ENCODE assay signal across 25 cellular contexts in genomic region chr13:110356362-110356761, GRCh38. TPM values are rescaled to one million over a fixed set of nuclear protein-coding genes. Genes with fewer than 3 reads are reported as not detected.
A peak's percentile ranks its signal among the peaks of the same experiment; 100 is the strongest.
DNase-seq lines count a peak whose midpoint lies in the region; TF ChIP-seq lines count a peak whose summit lies in the region.
"Had no signal": no experiment of that assay in that cellular context is flagged by ENCODE, and none has a peak within 500 bp of the region (broad histone marks: within the 10 kb centered on the region; RNA-seq: fewer than 3 reads in every experiment).

No MANE protein-coding gene starts in this region.

- WGBS in esophagus muscularis mucosa: 65% methylated on average over 9 of the region's 12 CpGs
- WGBS in sigmoid colon, 2 donors: 71 to 82% methylated on average over 12 of the region's 12 CpGs

- no peak for TF ChIP-seq CTCF in esophagus muscularis mucosa (IDR thresholded peaks at IDR 0.05)
- TF ChIP-seq CTCF in sigmoid colon (IDR thresholded peaks at IDR 0.05): no peak

- no peaks in the 10 kb centered on the region for H3K4me1 Mint-ChIP-seq in CD4-positive, alpha-beta memory T cell
- H3K4me1 Mint-ChIP-seq: activated B cell treated with CpG ODN at 0.5 μM for 24 hours had no signal

- peaks cover 43 to 82% (median 77%) of the 10 kb centered on the region in 4 donors for H3K4me1 ChIP-seq in esophagus muscularis mucosa
- peaks cover 0 to 77% (median 71%) of the 10 kb centered on the region in 4 donors for H3K4me1 ChIP-seq in sigmoid colon
- H3K4me1 ChIP-seq in CD4-positive, alpha-beta memory T cell (ENCODE audit: insufficient read depth, low read length): no peaks in the 10 kb centered on the region
- H3K4me1 ChIP-seq: parathyroid adenoma had no signal

- H3K9me3 Mint-ChIP-seq in CD4-positive, alpha-beta memory T cell: no peaks in the 10 kb centered on the region
- H3K9me3 Mint-ChIP-seq: activated B cell treated with CpG ODN at 0.5 μM for 24 hours; activated T-cell treated with anti-CD3 and anti-CD28 coated beads, Interleukin-2, amount 50 U/mL, for 72 hours; HFFc6; neural crest cell; stimulated activated naive CD8-positive, alpha-beta T cell treated with anti-CD3 and anti-CD28 coated beads, Interleukin-15, amount 100 ng/mL, for 72 hours had no signal

- no peaks in the 10 kb centered on the region for H3K9me3 ChIP-seq in esophagus muscularis mucosa
- H3K9me3 ChIP-seq in sigmoid colon: no peaks in the 10 kb centered on the region
- no peaks in the 10 kb centered on the region for H3K9me3 ChIP-seq in CD4-positive, alpha-beta memory T cell (ENCODE audit: control insufficient read depth in 1 of 2, low read length in 2 of 2)
- H3K9me3 ChIP-seq: Peyer's patch, upper lobe of left lung had no signal

- POLR2A ChIA-PET in CD4-positive, alpha-beta memory T cell (lab: Charles Lee; ENCODE audit: partially characterized antibody): no interaction called here

- TF ChIP-seq EP300 in esophagus muscularis mucosa (IDR thresholded peaks at IDR 0.05) (no peak), sigmoid colon (IDR thresholded peaks at IDR 0.05) (no peak)

- H3K36me3 ChIP-seq in esophagus muscularis mucosa (peaks cover 0 to 17% (median 12%) of the 10 kb centered on the region in 4 donors), sigmoid colon (peaks cover 0 to 16% (median 6%) of the 10 kb centered on the region in 4 donors)
- H3K36me3 ChIP-seq in CD4-positive, alpha-beta memory T cell (ENCODE audit: insufficient read depth, low read length): no peaks in the 10 kb centered on the region

- H3K36me3 Mint-ChIP-seq in CD4-positive, alpha-beta memory T cell: no peaks in the 10 kb centered on the region

- H3K27me3 Mint-ChIP-seq in CD4-positive, alpha-beta memory T cell: peaks cover under 1 to 2% of the 10 kb centered on the region in 2 donors

- peak; percentile 11 for DNase-seq in NCI-H69 (lab: John Stamatoyannopoulos, UW)
- no peak for DNase-seq in esophagus muscularis mucosa (ENCODE audit: extremely low spot score)
- DNase-seq in sigmoid colon: no peak
- DNase-seq in activated T-cell treated with anti-CD3 and anti-CD28 coated beads for 4 hours: no peak
- DNase-seq in cerebellar cortex (ENCODE audit: low spot score): no peak
- DNase-seq in CD4-positive, alpha-beta memory T cell: no peak
- DNase-seq in stimulated activated CD4-positive, alpha-beta T cell treated with anti-CD3 and anti-CD28 coated beads, Interleukin-1b, Interleukin-23, amount 100 ng/mL, for 48 hours: no peak
- DNase-seq: activated B cell treated with CpG ODN at 0.5 μM for 24 hours; activated CD4-positive, alpha-beta T cell treated with anti-CD3 and anti-CD28 coated beads, Interleukin-2, amount 50 U/mL, for 1 hour; activated naive CD4-positive, alpha-beta T cell; activated T-cell treated with anti-CD3 and anti-CD28 coated beads, Interleukin-2, amount 50 U/mL, for 72 hours; brain microvascular endothelial cell; effector memory CD4-positive, alpha-beta T cell; foreskin fibroblast; HFFc6; kidney glomerular epithelial cell; NCI-H1048; NCI-H187; NCI-H526; Peyer's patch; stimulated activated naive CD8-positive, alpha-beta T cell treated with anti-CD3 and anti-CD28 coated beads, Interleukin-15, amount 100 ng/mL, for 72 hours; T1000; upper lobe of left lung had no signal

- intact Hi-C loops in esophagus muscularis mucosa (cut with DNase I): no loop called here
- intact Hi-C loops in sigmoid colon (cut with DNase I): no loop called here
- intact Hi-C loops in CD4-positive, alpha-beta memory T cell (cut with micrococcal nuclease): no loop called here

- H3K27ac ChIP-seq in esophagus muscularis mucosa (replicated peaks in 1 of 4) (peak overlapping the region; percentile 83 to 93 (median 88)), sigmoid colon (peak overlapping the region; percentile 70 to 100 (median 86))
- H3K27ac ChIP-seq in CD4-positive, alpha-beta memory T cell (ENCODE audit: low read depth, low read length): no peak overlapping the region
- H3K27ac ChIP-seq: brain microvascular endothelial cell, parathyroid adenoma, upper lobe of left lung had no signal

- CTCF ChIA-PET in CD4-positive, alpha-beta memory T cell (lab: Charles Lee; ENCODE audit: partially characterized antibody): no interaction called here

- H3K4me3 Mint-ChIP-seq in CD4-positive, alpha-beta memory T cell: peak overlapping the region in 1 of 8 donors; percentile 15
- H3K4me3 Mint-ChIP-seq: activated B cell treated with CpG ODN at 0.5 μM for 24 hours; activated T-cell treated with anti-CD3 and anti-CD28 coated beads, Interleukin-2, amount 50 U/mL, for 72 hours; HFFc6; neural crest cell; stimulated activated naive CD8-positive, alpha-beta T cell treated with anti-CD3 and anti-CD28 coated beads, Interleukin-15, amount 100 ng/mL, for 72 hours had no signal

- TF ChIP-seq POLR2A in esophagus muscularis mucosa (IDR thresholded peaks at IDR 0.05; ENCODE audit: low read depth) (no peak), sigmoid colon (IDR thresholded peaks at IDR 0.05) (no peak)

- H3K27ac Mint-ChIP-seq in CD4-positive, alpha-beta memory T cell: no peak overlapping the region
- H3K27ac Mint-ChIP-seq: activated B cell treated with CpG ODN at 0.5 μM for 24 hours; activated T-cell treated with anti-CD3 and anti-CD28 coated beads, Interleukin-2, amount 50 U/mL, for 72 hours; HFFc6; stimulated activated naive CD8-positive, alpha-beta T cell treated with anti-CD3 and anti-CD28 coated beads, Interleukin-15, amount 100 ng/mL, for 72 hours had no signal

- H3K4me3 ChIP-seq in esophagus muscularis mucosa: no peak overlapping the region
- no peak overlapping the region for H3K4me3 ChIP-seq in sigmoid colon
- H3K4me3 ChIP-seq in CD4-positive, alpha-beta memory T cell (ENCODE audit: low read length in 2 of 2): no peak overlapping the region
- H3K4me3 ChIP-seq: Peyer's patch, upper lobe of left lung had no signal

- H3K27me3 ChIP-seq in esophagus muscularis mucosa: no peaks in the 10 kb centered on the region
- no peaks in the 10 kb centered on the region for H3K27me3 ChIP-seq in sigmoid colon
- no peaks in the 10 kb centered on the region for H3K27me3 ChIP-seq in CD4-positive, alpha-beta memory T cell (ENCODE audit: insufficient read depth, low read length)
- H3K27me3 ChIP-seq: brain microvascular endothelial cell, Peyer's patch, upper lobe of left lung had no signal

RNA-seq across cellular contexts. Expression of gene COL4A2, which starts 49.3 kb away (rescaled TPM):
- 100 to 1,000 TPM; 419 to 931 (median 555) TPM for total RNA-seq in esophagus muscularis mucosa
- 1,000 to 10,000 TPM in 1 of 4 donors, 100 to 1,000 TPM in 3; 306 to 1,039 (median 489) TPM for total RNA-seq in sigmoid colon
- polyA plus RNA-seq in sigmoid colon: 10 to 100 TPM; 24.0 to 83.5 (median 25.2) TPM
- total RNA-seq in CD4-positive, alpha-beta memory T cell: not detected
- polyA plus RNA-seq in CD4-positive, alpha-beta memory T cell: not detected
- total RNA-seq: activated B cell treated with CpG ODN at 0.5 μM for 24 hours; activated T-cell treated with anti-CD3 and anti-CD28 coated beads, Interleukin-2, amount 50 U/mL, for 72 hours had no signal

RNA-seq across cellular contexts. Expression of gene COL4A1, which starts 49.4 kb away (rescaled TPM):
- 100 to 1,000 TPM; 328 to 578 (median 405) TPM for total RNA-seq in esophagus muscularis mucosa
- 100 to 1,000 TPM; 235 to 598 (median 350) TPM for total RNA-seq in sigmoid colon
- polyA plus RNA-seq in sigmoid colon: 10 to 100 TPM in 2 of 3 donors, 1 to 10 TPM in 1; 9.2 to 60.5 (median 10.8) TPM
- total RNA-seq in CD4-positive, alpha-beta memory T cell: not detected
- polyA plus RNA-seq in CD4-positive, alpha-beta memory T cell: not detected
- total RNA-seq: activated B cell treated with CpG ODN at 0.5 μM for 24 hours had no signal

Comparison
In these comparisons a context has a peak if more than half of its experiments do, and no peak if none do; other contexts are left out.
1. RNA of gene COL4A2, which starts 49.3 kb away (total RNA-seq): 306 to 1,039 TPM in sigmoid colon and 419 to 931 TPM in esophagus muscularis mucosa; not detected in CD4-positive, alpha-beta memory T cell; every median in the first group is over 100 times any median in the second.
2. RNA of gene COL4A1, which starts 49.4 kb away (total RNA-seq): 328 to 578 TPM in esophagus muscularis mucosa and 235 to 598 TPM in sigmoid colon; not detected in CD4-positive, alpha-beta memory T cell; every median in the first group is over 100 times any median in the second.